In the genomic region with DNA sequence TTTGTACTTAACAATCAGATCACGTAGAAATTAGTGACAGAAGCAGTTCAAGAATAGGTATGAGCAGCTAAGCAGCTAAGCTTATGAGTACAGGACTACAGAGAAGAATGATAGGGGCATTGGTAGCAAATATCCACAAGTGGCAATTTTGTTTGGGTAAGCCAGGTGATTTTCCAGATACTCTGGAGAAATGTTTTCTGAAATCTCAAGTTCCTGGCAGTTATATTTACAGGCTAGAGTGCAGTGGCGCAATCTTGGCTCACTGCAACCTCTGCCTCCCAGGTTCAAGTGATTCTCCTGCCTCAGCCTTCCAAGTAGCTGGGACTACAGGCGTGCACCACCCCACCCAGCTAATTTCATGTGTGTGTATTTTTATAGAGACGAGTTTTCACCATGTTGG, we compare ENCODE assay signal across 26 cellular contexts.
"Had no signal": no experiment of that assay in that cellular context is flagged by ENCODE, and none has a peak within 500 bp of the region (broad histone marks: within the 10 kb centered on the region; RNA-seq: fewer than 3 reads in every experiment).

No MANE protein-coding gene starts in this region.

- H3K9me3 ChIP-seq: stomach, suprapubic skin, transverse colon, vagina had no signal

- H3K36me3 Mint-ChIP-seq: immature natural killer cell had no signal

- ATAC-seq: left ventricle myocardium superior; sciatic nerve; stimulated activated effector memory CD8-positive, alpha-beta T cell treated with anti-CD3 and anti-CD28 coated beads, Interleukin-12 subunit alpha, Interleukin-12 subunit beta, amount 100 ng/mL, for 72 hours; T-cell had no signal

- H3K9ac ChIP-seq: parathyroid adenoma had no signal

- H3K27me3 ChIP-seq: hepatocyte, stomach, suprapubic skin, transverse colon, vagina had no signal

- H3K9me3 Mint-ChIP-seq: immature natural killer cell; nephron; stimulated activated effector memory CD8-positive, alpha-beta T cell treated with anti-CD3 and anti-CD28 coated beads, Interleukin-12 subunit alpha, Interleukin-12 subunit beta, amount 100 ng/mL, for 72 hours had no signal

- DNase-seq: activated CD4-positive, alpha-beta T cell treated with anti-CD3 and anti-CD28 coated beads, Interleukin-2, amount 50 U/mL, for 48 hours; activated CD8-positive, alpha-beta memory T cell treated with anti-CD3 and anti-CD28 coated beads, Interleukin-2, amount 50 U/mL, for 48 hours; activated effector memory CD4-positive, alpha-beta T cell treated with Interleukin-2 at 50 U/mL for 16 hours; activated naive CD4-positive, alpha-beta T cell treated with anti-CD3 and anti-CD28 coated beads, Interleukin-2, amount 50 U/mL, for 16 hours; activated T-cell treated with anti-CD3 and anti-CD28 coated beads, Interleukin-2, amount 50 U/mL, for 48 hours; central memory CD4-positive, alpha-beta T cell; effector memory CD4-positive, alpha-beta T cell; foreskin melanocyte; glutamatergic neuron; immature natural killer cell; left ventricle myocardium superior; midbrain; nucleus accumbens; small intestine; stimulated activated CD4-positive, alpha-beta T cell treated with anti-CD3 and anti-CD28 coated beads, Interleukin-2, amount 100 ng/mL, for 24 hours; stomach; T-cell; transverse colon had no signal

- H3K27ac ChIP-seq: hepatocyte, parathyroid adenoma, stomach, suprapubic skin, transverse colon, vagina had no signal

- H3K4me2 ChIP-seq: hepatocyte had no signal

- H2AFZ ChIP-seq: hepatocyte, parathyroid adenoma had no signal

- H3K4me3 Mint-ChIP-seq: nephron; stimulated activated effector memory CD8-positive, alpha-beta T cell treated with anti-CD3 and anti-CD28 coated beads, Interleukin-12 subunit alpha, Interleukin-12 subunit beta, amount 100 ng/mL, for 72 hours had no signal

- H3K4me3 ChIP-seq: hepatocyte, stomach, suprapubic skin, transverse colon, vagina had no signal

- H3K4me1 ChIP-seq: parathyroid adenoma had no signal

- H3K27me3 Mint-ChIP-seq: T-cell had no signal

- H3K36me3 ChIP-seq: stomach, suprapubic skin, transverse colon, vagina had no signal

- H3K27ac Mint-ChIP-seq: nephron; stimulated activated effector memory CD8-positive, alpha-beta T cell treated with anti-CD3 and anti-CD28 coated beads, Interleukin-12 subunit alpha, Interleukin-12 subunit beta, amount 100 ng/mL, for 72 hours; T-cell had no signal

- FAIRE-seq: astrocyte had no signal
